In genomic region chr2:9722451-9722850, GRCh38 we compare ENCODE assay signal across 6 cellular contexts.
"Had no signal": no experiment of that assay in that cellular context is flagged by ENCODE, and none has a peak within 500 bp of the region (broad histone marks: within the 10 kb centered on the region; RNA-seq: fewer than 3 reads in every experiment).

No MANE protein-coding gene starts in this region.

- H3K4me3 ChIP-seq: GM23338 had no signal

- ATAC-seq: GM23338, HepG2 had no signal

- H3K4me3 Mint-ChIP-seq: GM23338, H9, IgD-negative memory B cell had no signal

- H3K27ac Mint-ChIP-seq: GM23338, H9, IgD-negative memory B cell had no signal

- H2AFZ ChIP-seq: GM23338 had no signal

- H3K4me2 ChIP-seq: GM23338 had no signal

- H3K4me1 Mint-ChIP-seq: GM23338, H9 had no signal

- DNase-seq: H9, HCEC 1CT had no signal

- H3K27ac ChIP-seq: HL-60 had no signal
